ENCODE assay signal across 9 cellular contexts in the genomic region with DNA sequence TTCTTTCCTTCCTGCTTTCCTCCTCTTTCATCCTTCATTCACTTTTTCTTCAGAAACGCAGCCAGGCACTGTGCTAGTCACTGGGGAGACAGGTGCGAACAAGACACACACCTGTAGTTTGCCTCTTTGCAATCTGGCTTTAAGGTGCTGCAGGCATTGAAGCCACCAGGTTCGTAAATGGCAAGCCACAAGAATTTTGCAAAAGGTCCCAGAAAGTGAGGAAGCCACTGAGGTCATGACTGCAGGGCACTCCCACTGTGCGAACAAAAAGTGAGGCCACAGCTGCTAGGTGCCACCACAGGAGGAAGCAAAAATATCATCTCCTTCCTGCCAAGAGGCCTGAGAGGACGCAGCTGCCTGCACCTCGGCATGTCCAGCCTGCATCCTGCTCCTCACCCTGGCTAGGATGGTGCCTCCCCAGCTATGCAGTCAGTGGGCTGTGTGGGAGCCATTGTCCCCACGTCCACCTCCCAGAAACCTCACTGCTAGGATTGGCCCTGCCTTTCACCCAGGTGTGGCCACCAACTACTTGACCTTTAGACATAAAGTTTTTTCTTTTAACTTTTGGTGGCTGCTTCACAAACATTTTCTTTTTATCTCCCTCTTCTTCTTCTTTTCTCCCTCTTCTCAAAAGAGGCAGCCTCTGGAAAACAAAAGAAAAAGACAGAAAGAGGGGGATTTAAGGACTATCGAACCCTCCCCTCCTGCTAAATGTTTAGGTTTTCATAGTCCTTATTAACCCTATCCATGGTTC.
DNase-seq lines count a peak whose midpoint lies in the region; ATAC-seq and TF ChIP-seq lines count a peak whose summit lies in the region.
"Had no signal": no experiment of that assay in that cellular context is flagged by ENCODE, and none has a peak within 500 bp of the region (broad histone marks: within the 10 kb centered on the region; RNA-seq: fewer than 3 reads in every experiment).

No MANE protein-coding gene starts in this region.

- TF ChIP-seq CTCF in GM10248 (IDR thresholded peaks at IDR 0.05; ENCODE audit: control extremely low read depth, extremely low read depth, low read depth, missing control alignments): no peak
- TF ChIP-seq CTCF in mucosa of descending colon (IDR thresholded peaks at IDR 0.05): no peak
- no peak for TF ChIP-seq CTCF in dorsolateral prefrontal cortex (IDR thresholded peaks at IDR 0.05 in 54 of 56, conservative IDR thresholded peaks at IDR 0.05 in 2 of 56; ENCODE audit: low read depth in 1 of 56, partially characterized antibody in 56 of 56)

- peaks cover 42% of the 10 kb centered on the region for H3K4me1 ChIP-seq in mucosa of descending colon (ENCODE audit: low read depth)

- H3K9me3 Mint-ChIP-seq in activated T-cell treated with anti-CD3 and anti-CD28 coated beads, Interleukin-2, amount 50 U/mL, for 24 hours: no peaks in the 10 kb centered on the region

- no peaks in the 10 kb centered on the region for H3K36me3 ChIP-seq in mucosa of descending colon (ENCODE audit: low read depth)

- DNase-seq in GM10248 (ENCODE audit: extremely low spot score): peak; percentile 51
- peak; percentile 87 to 88 for DNase-seq in NOMO-1 (lab: John Stamatoyannopoulos, UW; ENCODE audit: unreplicated experiment in 2 of 2)
- peak; percentile 54 for DNase-seq in activated T-cell treated with anti-CD3 and anti-CD28 coated beads, Interleukin-2, amount 50 U/mL, for 24 hours
- peak; percentile 70 to 85 (median 79) for DNase-seq in mucosa of descending colon
- DNase-seq in dorsolateral prefrontal cortex: no peak
- no peak for DNase-seq in medulla oblongata (ENCODE audit: extremely low spot score)
- DNase-seq in putamen (ENCODE audit: low spot score): no peak

- POLR2A ChIA-PET in GM10248 (lab: Yijun Ruan, JAX): no interaction called here

- H3K27me3 ChIP-seq in dorsolateral prefrontal cortex: peaks cover 0 to 4% (median 0%) of the 10 kb centered on the region in 45 donors

- no peak overlapping the region for H3K4me3 ChIP-seq in mucosa of descending colon
- H3K4me3 ChIP-seq in dorsolateral prefrontal cortex: no peak overlapping the region

- peak overlapping the region; percentile 19 for H3K4me3 Mint-ChIP-seq in activated T-cell treated with anti-CD3 and anti-CD28 coated beads, Interleukin-2, amount 50 U/mL, for 24 hours

- H3K36me3 Mint-ChIP-seq in activated T-cell treated with anti-CD3 and anti-CD28 coated beads, Interleukin-2, amount 50 U/mL, for 24 hours (ENCODE audit: low read depth): no peaks in the 10 kb centered on the region

- H3K9me3 ChIP-seq in mucosa of descending colon: no peaks in the 10 kb centered on the region

- intact Hi-C loops in mucosa of descending colon (cut with DNase I, micrococcal nuclease): no loop called here
- intact Hi-C loops in dorsolateral prefrontal cortex (cut with DNase I): no loop called here

- ATAC-seq in HG02588 (IDR thresholded peaks at IDR 0.05; ENCODE audit: unreplicated experiment) (peak; percentile 58), mucosa of descending colon (peak; percentile 75)

- H3K4me1 Mint-ChIP-seq in activated T-cell treated with anti-CD3 and anti-CD28 coated beads, Interleukin-2, amount 50 U/mL, for 24 hours (ENCODE audit: low read depth): peaks cover 78% of the 10 kb centered on the region

- no peak overlapping the region for H3K27ac ChIP-seq in dorsolateral prefrontal cortex
- H3K27ac ChIP-seq: epithelial cell of prostate had no signal

- peak overlapping the region; percentile 78 for H3K27ac Mint-ChIP-seq in activated T-cell treated with anti-CD3 and anti-CD28 coated beads, Interleukin-2, amount 50 U/mL, for 24 hours

- H3K27me3 Mint-ChIP-seq in activated T-cell treated with anti-CD3 and anti-CD28 coated beads, Interleukin-2, amount 50 U/mL, for 24 hours: no peaks in the 10 kb centered on the region

- CTCF ChIA-PET in GM10248 (lab: Yijun Ruan, JAX): interaction anchor here (0.8 to 2.3 kb wide), 10 partner anchors 9 to 100 kb away, joined by 3 to 8 read pairs (median 3); no protein-coding TSS in a partner anchor

Comparison
In these comparisons a context has a peak if more than half of its experiments do, and no peak if none do; other contexts are left out.
1. DNase-seq: peak in GM10248 (single experiment), NOMO-1 (2 of 2), activated T-cell treated with anti-CD3 and anti-CD28 coated beads, Interleukin-2, amount 50 U/mL, for 24 hours (single experiment) and mucosa of descending colon (3 of 3); none in dorsolateral prefrontal cortex (0 of 10), medulla oblongata (single experiment) and putamen (single experiment).